22 cellular contexts compared by ENCODE assay signal in the genomic region with DNA sequence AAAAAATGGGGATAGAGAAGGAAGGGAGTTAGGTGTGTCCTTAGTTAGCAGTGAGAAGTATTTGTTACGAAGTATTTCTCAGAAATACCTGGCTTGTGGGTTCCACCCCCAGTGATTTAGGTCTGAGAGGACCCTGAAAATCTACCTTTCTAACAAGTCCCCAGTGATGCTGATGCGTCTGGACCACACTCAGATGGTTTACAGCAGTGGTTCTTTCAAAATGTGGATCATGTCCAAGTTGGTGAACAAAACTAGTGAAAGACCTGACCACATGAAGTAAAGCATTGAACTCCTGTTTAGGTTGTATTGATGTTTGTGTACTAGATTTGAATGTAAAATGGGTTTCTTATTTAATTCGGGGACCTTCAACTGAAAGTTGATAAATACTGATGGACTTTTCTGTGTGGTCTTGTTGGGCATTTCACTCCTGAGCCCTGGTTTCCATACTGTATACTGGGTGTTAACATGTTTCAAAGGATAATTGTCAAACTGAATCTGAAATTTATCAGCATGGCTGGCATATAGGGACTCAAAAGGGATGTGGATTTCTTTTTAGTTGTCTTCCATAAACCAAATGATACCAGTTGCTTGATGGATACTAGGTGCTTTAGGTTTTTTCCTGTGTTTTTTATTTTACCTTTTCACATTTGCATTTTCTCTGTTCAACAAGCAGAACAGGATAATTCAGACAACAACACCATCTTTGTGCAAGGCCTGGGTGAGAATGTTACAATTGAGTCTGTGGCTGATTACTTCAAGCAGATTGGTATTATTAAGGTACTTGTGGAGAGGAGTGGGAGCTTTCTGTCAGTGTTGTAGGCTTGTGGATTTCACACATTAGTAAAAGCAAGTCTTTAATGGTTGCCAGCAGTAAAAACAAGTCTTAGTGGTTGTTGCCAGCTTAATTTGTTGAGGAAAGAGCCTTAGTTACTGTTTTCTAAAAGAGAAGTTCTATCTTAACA. TPM values are rescaled to one million over a fixed set of nuclear protein-coding genes. Genes with fewer than 3 reads are reported as not detected.
DNase-seq lines count a peak whose midpoint lies in the region; ATAC-seq and TF ChIP-seq lines count a peak whose summit lies in the region.
"Had no signal": no experiment of that assay in that cellular context is flagged by ENCODE, and none has a peak within 500 bp of the region (broad histone marks: within the 10 kb centered on the region; RNA-seq: fewer than 3 reads in every experiment).

No MANE protein-coding gene starts in this region.

- TF ChIP-seq POLR2A in gastroesophageal sphincter (IDR thresholded peaks at IDR 0.05): no peak

- WGBS in gastroesophageal sphincter (ENCODE audit: low coverage in 1 of 2), 2 donors: 70 to 78% methylated on average over 3 of the region's 3 CpGs

- ATAC-seq in activated T-cell treated with anti-CD3 and anti-CD28 coated beads, Interleukin-2, amount 50 U/mL, for 72 hours (replicated peaks in 1 of 2): no peak
- ATAC-seq in activated T-cell treated with anti-CD3 and anti-CD28 coated beads, Interleukin-2, amount 50 U/mL, for 4 hours: no peak
- ATAC-seq in T-cell (replicated peaks in 1 of 4) (no peak), GM21381 (IDR thresholded peaks at IDR 0.05; ENCODE audit: unreplicated experiment) (no peak), gastroesophageal sphincter (no peak)
- ATAC-seq in effector memory CD8-positive, alpha-beta T cell (replicated peaks): peak; percentile 56
- no peak for ATAC-seq in stimulated activated effector memory CD8-positive, alpha-beta T cell treated with anti-CD3 and anti-CD28 coated beads, Interleukin-12 subunit alpha, Interleukin-12 subunit beta, amount 100 ng/mL, for 72 hours
- ATAC-seq: HCT116, heart right ventricle had no signal

- no peak overlapping the region for H3K27ac ChIP-seq in gastroesophageal sphincter
- H3K27ac ChIP-seq: brain microvascular endothelial cell, heart right ventricle had no signal

- TF ChIP-seq EP300 in gastroesophageal sphincter (IDR thresholded peaks at IDR 0.05): no peak

- TF ChIP-seq CTCF in gastroesophageal sphincter (IDR thresholded peaks at IDR 0.05): no peak

- peaks cover 32 to 100% of the 10 kb centered on the region in 2 donors for H3K36me3 ChIP-seq in gastroesophageal sphincter

- peak overlapping the region in 1 of 2 donors; percentile 21 for H3K4me3 Mint-ChIP-seq in activated T-cell treated with anti-CD3 and anti-CD28 coated beads, Interleukin-2, amount 50 U/mL, for 72 hours
- H3K4me3 Mint-ChIP-seq in activated T-cell treated with anti-CD3 and anti-CD28 coated beads, Interleukin-2, amount 50 U/mL, for 4 hours: no peak overlapping the region
- H3K4me3 Mint-ChIP-seq in T-cell: peak overlapping the region in 2 of 3 donors; percentile 19 to 29
- H3K4me3 Mint-ChIP-seq in effector memory CD8-positive, alpha-beta T cell: peak overlapping the region; percentile 53 to 65
- H3K4me3 Mint-ChIP-seq in stimulated activated effector memory CD8-positive, alpha-beta T cell treated with anti-CD3 and anti-CD28 coated beads, Interleukin-12 subunit alpha, Interleukin-12 subunit beta, amount 100 ng/mL, for 72 hours: peak overlapping the region; percentile 19

- peaks cover 52 to 95% of the 10 kb centered on the region in 2 donors for H3K36me3 Mint-ChIP-seq in activated T-cell treated with anti-CD3 and anti-CD28 coated beads, Interleukin-2, amount 50 U/mL, for 72 hours (ENCODE audit: insufficient read depth in 2 of 2)
- H3K36me3 Mint-ChIP-seq in activated T-cell treated with anti-CD3 and anti-CD28 coated beads, Interleukin-2, amount 50 U/mL, for 4 hours (ENCODE audit: insufficient read depth): peaks cover 85% of the 10 kb centered on the region
- peaks cover 91% of the 10 kb centered on the region for H3K36me3 Mint-ChIP-seq in T-cell
- H3K36me3 Mint-ChIP-seq in effector memory CD8-positive, alpha-beta T cell (ENCODE audit: insufficient read depth): peaks cover 100% of the 10 kb centered on the region
- H3K36me3 Mint-ChIP-seq in stimulated activated effector memory CD8-positive, alpha-beta T cell treated with anti-CD3 and anti-CD28 coated beads, Interleukin-12 subunit alpha, Interleukin-12 subunit beta, amount 100 ng/mL, for 72 hours: peaks cover 100% of the 10 kb centered on the region

- no peaks in the 10 kb centered on the region for H3K9me3 ChIP-seq in gastroesophageal sphincter
- H3K9me3 ChIP-seq: Caco-2, heart right ventricle had no signal

- H3K9me3 Mint-ChIP-seq in activated T-cell treated with anti-CD3 and anti-CD28 coated beads, Interleukin-2, amount 50 U/mL, for 72 hours: no peaks in the 10 kb centered on the region
- H3K9me3 Mint-ChIP-seq in activated T-cell treated with anti-CD3 and anti-CD28 coated beads, Interleukin-2, amount 50 U/mL, for 4 hours: no peaks in the 10 kb centered on the region
- H3K9me3 Mint-ChIP-seq in T-cell: no peaks in the 10 kb centered on the region
- no peaks in the 10 kb centered on the region for H3K9me3 Mint-ChIP-seq in effector memory CD8-positive, alpha-beta T cell
- no peaks in the 10 kb centered on the region for H3K9me3 Mint-ChIP-seq in stimulated activated effector memory CD8-positive, alpha-beta T cell treated with anti-CD3 and anti-CD28 coated beads, Interleukin-12 subunit alpha, Interleukin-12 subunit beta, amount 100 ng/mL, for 72 hours

- H3K27me3 ChIP-seq in gastroesophageal sphincter: no peaks in the 10 kb centered on the region
- H3K27me3 ChIP-seq: brain microvascular endothelial cell, heart right ventricle had no signal

- H3K4me1 ChIP-seq in gastroesophageal sphincter: peaks cover 0 to 32% (median 2%) of the 10 kb centered on the region in 3 donors
- H3K4me1 ChIP-seq: Caco-2 had no signal

- no peak for DNase-seq in activated T-cell treated with anti-CD3 and anti-CD28 coated beads, Interleukin-2, amount 50 U/mL, for 72 hours
- no peak for DNase-seq in activated T-cell treated with anti-CD3 and anti-CD28 coated beads, Interleukin-2, amount 50 U/mL, for 4 hours
- DNase-seq in T-cell (no peak), NCI-H1436 (lab: John Stamatoyannopoulos, UW) (no peak)
- no peak for DNase-seq in effector memory CD8-positive, alpha-beta T cell
- DNase-seq in stimulated activated effector memory CD8-positive, alpha-beta T cell treated with anti-CD3 and anti-CD28 coated beads, Interleukin-12 subunit alpha, Interleukin-12 subunit beta, amount 100 ng/mL, for 72 hours (ENCODE audit: low spot score in 2 of 2): no peak
- DNase-seq: activated CD4-positive, alpha-beta T cell treated with anti-CD3 and anti-CD28 coated beads for 1 hour; activated effector memory CD4-positive, alpha-beta T cell treated with Interleukin-2 at 50 U/mL for 16 hours; brain microvascular endothelial cell; Caco-2; heart right ventricle; kidney; NCI-H1105; NCI-H2171; occipital lobe; stimulated activated naive CD4-positive, alpha-beta T cell treated with Interleukin-2 at 50 U/mL for 16 hours had no signal

- POLR2A ChIA-PET in T-cell (lab: Charles Lee): interaction anchor here (1.0 to 1.6 kb wide), 3 partner anchors 9 to 13 kb away, joined by 3 to 10 read pairs (median 6); a partner anchor contains a TSS

- H3K4me1 Mint-ChIP-seq in activated T-cell treated with anti-CD3 and anti-CD28 coated beads, Interleukin-2, amount 50 U/mL, for 72 hours (ENCODE audit: low read depth): peaks cover 96% of the 10 kb centered on the region
- peaks cover 78% of the 10 kb centered on the region for H3K4me1 Mint-ChIP-seq in activated T-cell treated with anti-CD3 and anti-CD28 coated beads, Interleukin-2, amount 50 U/mL, for 4 hours (ENCODE audit: low read depth)
- H3K4me1 Mint-ChIP-seq in T-cell: peaks cover 82 to 94% (median 83%) of the 10 kb centered on the region in 3 donors
- H3K4me1 Mint-ChIP-seq in effector memory CD8-positive, alpha-beta T cell (ENCODE audit: low read depth in 2 of 2): peaks cover 63 to 84% of the 10 kb centered on the region in 2 donors
- H3K4me1 Mint-ChIP-seq in stimulated activated effector memory CD8-positive, alpha-beta T cell treated with anti-CD3 and anti-CD28 coated beads, Interleukin-12 subunit alpha, Interleukin-12 subunit beta, amount 100 ng/mL, for 72 hours: peaks cover 93% of the 10 kb centered on the region

- no peak overlapping the region for H3K4me3 ChIP-seq in gastroesophageal sphincter
- H3K4me3 ChIP-seq: heart right ventricle had no signal

- CTCF ChIA-PET in T-cell (lab: Charles Lee): no interaction called here

- H3K27me3 Mint-ChIP-seq in activated T-cell treated with anti-CD3 and anti-CD28 coated beads, Interleukin-2, amount 50 U/mL, for 72 hours (ENCODE audit: low read depth): no peaks in the 10 kb centered on the region
- H3K27me3 Mint-ChIP-seq in activated T-cell treated with anti-CD3 and anti-CD28 coated beads, Interleukin-2, amount 50 U/mL, for 4 hours (ENCODE audit: low read depth): no peaks in the 10 kb centered on the region
- H3K27me3 Mint-ChIP-seq in T-cell: no peaks in the 10 kb centered on the region
- H3K27me3 Mint-ChIP-seq in effector memory CD8-positive, alpha-beta T cell: no peaks in the 10 kb centered on the region

- peak overlapping the region; percentile 89 for H3K27ac Mint-ChIP-seq in activated T-cell treated with anti-CD3 and anti-CD28 coated beads, Interleukin-2, amount 50 U/mL, for 72 hours
- H3K27ac Mint-ChIP-seq in T-cell: peak overlapping the region; percentile 72 to 77
- peak overlapping the region; percentile 83 to 86 for H3K27ac Mint-ChIP-seq in effector memory CD8-positive, alpha-beta T cell
- H3K27ac Mint-ChIP-seq in stimulated activated effector memory CD8-positive, alpha-beta T cell treated with anti-CD3 and anti-CD28 coated beads, Interleukin-12 subunit alpha, Interleukin-12 subunit beta, amount 100 ng/mL, for 72 hours: peak overlapping the region; percentile 100

RNA-seq across cellular contexts. Expression of a gene that starts 8.8 kb away (rescaled TPM):
- total RNA-seq in activated T-cell treated with anti-CD3 and anti-CD28 coated beads, Interleukin-2, amount 50 U/mL, for 72 hours: 100 to 1,000 TPM; 411 to 528 TPM
- 100 to 1,000 TPM; 783 to 850 (median 809) TPM for total RNA-seq in activated T-cell treated with anti-CD3 and anti-CD28 coated beads, Interleukin-2, amount 50 U/mL, for 4 hours
- total RNA-seq in T-cell: 100 to 1,000 TPM; 410 to 963 (median 434) TPM
- total RNA-seq in gastroesophageal sphincter: 10 to 100 TPM; 12.5 to 69.9 (median 40.0) TPM

RNA-seq across cellular contexts. Expression of a gene that starts 13.8 kb away (rescaled TPM):
- 10 to 100 TPM in 1 of 2 donors, 1 to 10 TPM in 1; 7.4 to 13.6 TPM for total RNA-seq in activated T-cell treated with anti-CD3 and anti-CD28 coated beads, Interleukin-2, amount 50 U/mL, for 72 hours
- 1 to 10 TPM; 1.3 to 2.7 (median 2.5) TPM for total RNA-seq in activated T-cell treated with anti-CD3 and anti-CD28 coated beads, Interleukin-2, amount 50 U/mL, for 4 hours
- total RNA-seq in T-cell: 10 to 100 TPM; 16.1 to 40.3 (median 33.4) TPM
- 10 to 100 TPM in 2 of 4 donors, 1 to 10 TPM in 2; 3.9 to 21.8 (median 11.3) TPM for total RNA-seq in gastroesophageal sphincter

RNA-seq across cellular contexts. Expression of a gene that starts 25.2 kb away (rescaled TPM):
- under 1 TPM in 1 of 2 donors, not detected in 1; 0.05 TPM for total RNA-seq in activated T-cell treated with anti-CD3 and anti-CD28 coated beads, Interleukin-2, amount 50 U/mL, for 72 hours
- total RNA-seq in activated T-cell treated with anti-CD3 and anti-CD28 coated beads, Interleukin-2, amount 50 U/mL, for 4 hours: not detected
- under 1 TPM in 3 of 5 donors, not detected in 2; 0.03 to 0.09 (median 0.09) TPM for total RNA-seq in T-cell
- under 1 TPM in 2 of 4 donors, not detected in 2; under 0.01 to 0.08 TPM for total RNA-seq in gastroesophageal sphincter
- total RNA-seq: dermis microvascular lymphatic vessel endothelial cell; G401; T-helper 2 cell treated with Interferon-gamma antibody and Interleukin-4, amounts not matched to agents 100 ng/mL and 5 ng/mL, for 36 hours had no signal

RNA-seq across cellular contexts. Expression of a gene that starts 28.2 kb away (rescaled TPM):
- not detected for total RNA-seq in activated T-cell treated with anti-CD3 and anti-CD28 coated beads, Interleukin-2, amount 50 U/mL, for 72 hours
- total RNA-seq in activated T-cell treated with anti-CD3 and anti-CD28 coated beads, Interleukin-2, amount 50 U/mL, for 4 hours: not detected
- total RNA-seq in T-cell (not detected), gastroesophageal sphincter (under 1 TPM in 1 of 4 donors, not detected in 3; 0.93 TPM)
- total RNA-seq: Caco-2; dermis microvascular lymphatic vessel endothelial cell; G401; heart right ventricle; kidney; T-helper 2 cell treated with Interferon-gamma antibody and Interleukin-4, amounts not matched to agents 100 ng/mL and 5 ng/mL, for 36 hours had no signal

RNA-seq across cellular contexts. Expression of a gene that starts 38.9 kb away (rescaled TPM):
- under 1 TPM; 0.19 TPM for total RNA-seq in activated T-cell treated with anti-CD3 and anti-CD28 coated beads, Interleukin-2, amount 50 U/mL, for 72 hours
- total RNA-seq in activated T-cell treated with anti-CD3 and anti-CD28 coated beads, Interleukin-2, amount 50 U/mL, for 4 hours: under 1 TPM in 2 of 3 donors, not detected in 1; 0.40 to 0.78 TPM
- total RNA-seq in T-cell (1 to 10 TPM in 4 of 5 donors, under 1 TPM in 1; 0.42 to 1.2 (median 1.1) TPM), gastroesophageal sphincter (10 to 100 TPM in 1 of 4 donors, 1 to 10 TPM in 2, under 1 TPM in 1; 0.17 to 15.3 (median 3.7) TPM)
- total RNA-seq: G401, occipital lobe had no signal

Comparison
In these comparisons a context has a peak if more than half of its experiments do, and no peak if none do; other contexts are left out.
1. RNA of a gene that starts 8.8 kb away (total RNA-seq): 783 to 850 TPM in activated T-cell treated with anti-CD3 and anti-CD28 coated beads, Interleukin-2, amount 50 U/mL, for 4 hours, 411 to 528 TPM in activated T-cell treated with anti-CD3 and anti-CD28 coated beads, Interleukin-2, amount 50 U/mL, for 72 hours and 410 to 963 TPM in T-cell; 12.5 to 69.9 TPM in gastroesophageal sphincter; every median in the first group is over 4 times any median in the second.
2. Peak in every context shown above with its lines, with median percentiles within 50 percentile points of each other: H3K27ac Mint-ChIP-seq.